In the genomic region with DNA sequence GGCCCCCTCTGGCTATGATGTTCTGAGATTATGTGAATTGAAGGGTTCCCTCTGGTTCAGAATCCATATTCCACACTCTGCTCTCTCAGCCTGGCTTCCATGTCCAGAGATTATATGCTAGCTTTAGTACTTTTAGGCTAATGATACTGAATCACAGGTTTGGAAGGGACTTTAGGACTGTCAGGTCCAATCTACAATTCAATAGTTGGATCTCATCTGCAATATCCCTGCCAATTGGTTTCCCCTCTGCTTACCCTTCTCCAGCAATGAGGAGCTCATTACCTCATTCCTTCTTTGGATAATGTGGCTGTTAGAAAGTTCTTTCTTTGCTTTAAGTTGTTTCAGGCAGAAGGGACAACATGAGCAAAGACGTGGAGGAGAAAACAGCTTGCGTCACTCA, we compare ENCODE assay signal across 28 cellular contexts.
"Had no signal": no experiment of that assay in that cellular context is flagged by ENCODE, and none has a peak within 500 bp of the region (broad histone marks: within the 10 kb centered on the region; RNA-seq: fewer than 3 reads in every experiment).

No MANE protein-coding gene starts in this region.

- H3K4me3 ChIP-seq: colonic mucosa, esophagus squamous epithelium, gastrocnemius medialis, hepatocyte, left lung, lower lobe of right lung, mucosa of descending colon had no signal

- DNase-seq: colonic mucosa; cortex of kidney; effector CD8-positive, alpha-beta T cell; effector memory CD8-positive, alpha-beta T cell; endodermal cell; erythroblast; esophagus squamous epithelium; foreskin fibroblast; foreskin melanocyte; gastrocnemius medialis; glutamatergic neuron; head of caudate nucleus; hypothalamus; immature natural killer cell; islet precursor cell; kidney; kidney glomerular epithelial cell; left colon; left lung; left ventricle myocardium superior; lower lobe of right lung; mesenchymal stem cell; mucosa of descending colon had no signal

- H3K27ac Mint-ChIP-seq: dendritic cell treated with granulocyte-macrophage colony-stimulating factor and Interleukin-4, amounts not matched to agents 40 ng/mL and 50 ng/mL, for 4 days; effector memory CD8-positive, alpha-beta T cell; endodermal cell; immature natural killer cell; mesothelial cell of epicardium had no signal

- H3K36me3 ChIP-seq: colonic mucosa, esophagus squamous epithelium, gastrocnemius medialis, left lung, lower lobe of right lung had no signal

- H3K27me3 Mint-ChIP-seq: effector memory CD8-positive, alpha-beta T cell had no signal

- H3K4me2 ChIP-seq: hepatocyte had no signal

- H3K9me3 Mint-ChIP-seq: dendritic cell treated with granulocyte-macrophage colony-stimulating factor and Interleukin-4, amounts not matched to agents 40 ng/mL and 50 ng/mL, for 4 days; endodermal cell; immature natural killer cell had no signal

- H3K27ac ChIP-seq: colonic mucosa, epithelial cell of prostate, esophagus squamous epithelium, gastrocnemius medialis, hepatocyte, left lung, lower lobe of right lung had no signal

- H3K9me3 ChIP-seq: colonic mucosa, esophagus squamous epithelium, gastrocnemius medialis, left lung, lower lobe of right lung, mucosa of descending colon had no signal

- H3K27me3 ChIP-seq: colonic mucosa, esophagus squamous epithelium, gastrocnemius medialis, hepatocyte, left lung had no signal

- H3K4me1 ChIP-seq: colonic mucosa, lower lobe of right lung had no signal

- H3K4me1 Mint-ChIP-seq: endodermal cell, immature natural killer cell had no signal

- H3K4me3 Mint-ChIP-seq: dendritic cell treated with granulocyte-macrophage colony-stimulating factor and Interleukin-4, amounts not matched to agents 40 ng/mL and 50 ng/mL, for 4 days; effector memory CD8-positive, alpha-beta T cell; endodermal cell; immature natural killer cell; mesothelial cell of epicardium had no signal

- H3K36me3 Mint-ChIP-seq: immature natural killer cell, mesothelial cell of epicardium had no signal

- H3K79me2 ChIP-seq: hepatocyte had no signal

- H2AFZ ChIP-seq: hepatocyte had no signal

- ATAC-seq: effector memory CD8-positive, alpha-beta T cell; esophagus mucosa; gastrocnemius medialis; left colon; left lung; left ventricle myocardium superior; lower lobe of right lung; mucosa of descending colon had no signal
